Comparison of ENCODE assay signal across 35 cellular contexts in the genomic region with DNA sequence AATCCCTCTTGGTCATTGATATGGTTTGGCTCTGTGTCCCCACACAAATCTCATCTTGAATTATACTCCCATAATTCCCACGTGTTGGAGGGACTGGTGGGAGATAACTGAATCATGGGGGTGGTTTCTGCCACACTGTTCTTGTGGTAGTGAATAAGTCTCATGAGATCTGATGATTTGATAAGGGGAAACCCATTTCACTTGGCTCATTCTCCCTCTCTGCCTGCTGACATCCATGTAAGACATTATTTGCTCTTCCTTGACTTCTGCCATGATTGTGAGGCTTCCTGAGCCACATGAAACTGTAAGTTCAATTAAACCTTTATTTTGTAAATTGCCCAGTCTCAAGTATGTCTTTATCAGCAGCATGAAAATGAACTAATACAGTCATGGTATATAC.
"Had no signal": no experiment of that assay in that cellular context is flagged by ENCODE, and none has a peak within 500 bp of the region (broad histone marks: within the 10 kb centered on the region; RNA-seq: fewer than 3 reads in every experiment).

No MANE protein-coding gene starts in this region.

- FAIRE-seq: endometrium, endothelial cell of umbilical vein had no signal

- H3K4me3 Mint-ChIP-seq: activated CD4-positive, alpha-beta memory T cell treated with anti-CD3 and anti-CD28 coated beads for 36 hours; activated CD4-positive, alpha-beta T cell treated with anti-CD3 and anti-CD28 coated beads for 36 hours; activated CD4-positive, alpha-beta T cell treated with anti-CD3 and anti-CD28 coated beads, Interleukin-2, amount 10 ng/mL, durations not matched to agents 24 days and 14 days; activated CD8-positive, alpha-beta memory T cell treated with anti-CD3 and anti-CD28 coated beads, Interleukin-2, amount 10 ng/mL, durations not matched to agents 7 days and 5 days; activated CD8-positive, alpha-beta T cell treated with anti-CD3 and anti-CD28 coated beads, Interleukin-2, amount 10 ng/mL, durations not matched to agents 7 days and 5 days; activated naive CD4-positive, alpha-beta T cell treated with anti-CD3 and anti-CD28 coated beads for 36 hours; activated naive CD4-positive, alpha-beta T cell treated with anti-CD3 and anti-CD28 coated beads, Interleukin-2, amount 50 U/mL, for 24 hours; activated naive CD8-positive, alpha-beta T cell treated with anti-CD3 and anti-CD28 coated beads for 36 hours; activated naive CD8-positive, alpha-beta T cell treated with anti-CD3 and anti-CD28 coated beads, Interleukin-2, amount 50 U/mL, for 24 hours; activated T-helper 17 cell treated with anti-CD3 and anti-CD28 coated beads, Interleukin-2, amount 50 U/mL, for 72 hours; T-helper 17 cell; T-helper 2 cell treated with Interferon-gamma antibody and Interleukin-4, amounts not matched to agents 5 μg/mL and 100 μg/mL, for 36 hours had no signal

- H3K9me3 ChIP-seq: adrenal gland, body of pancreas, colonic mucosa, esophagus squamous epithelium, gastroesophageal sphincter had no signal

- H3K4me1 ChIP-seq: adrenal gland, body of pancreas, colonic mucosa, esophagus squamous epithelium, gastroesophageal sphincter had no signal

- H3K27me3 ChIP-seq: adrenal gland, body of pancreas, colonic mucosa, esophagus squamous epithelium, gastroesophageal sphincter had no signal

- H3K27me3 Mint-ChIP-seq: activated CD4-positive, alpha-beta memory T cell treated with anti-CD3 and anti-CD28 coated beads for 36 hours; activated CD4-positive, alpha-beta T cell treated with anti-CD3 and anti-CD28 coated beads for 36 hours; activated CD4-positive, alpha-beta T cell treated with anti-CD3 and anti-CD28 coated beads, Interleukin-2, amount 10 ng/mL, durations not matched to agents 24 days and 14 days; activated CD8-positive, alpha-beta memory T cell treated with anti-CD3 and anti-CD28 coated beads, Interleukin-2, amount 10 ng/mL, durations not matched to agents 7 days and 5 days; activated naive CD4-positive, alpha-beta T cell treated with anti-CD3 and anti-CD28 coated beads, Interleukin-2, amount 50 U/mL, for 24 hours; activated naive CD8-positive, alpha-beta T cell treated with anti-CD3 and anti-CD28 coated beads for 36 hours; activated naive CD8-positive, alpha-beta T cell treated with anti-CD3 and anti-CD28 coated beads, Interleukin-2, amount 50 U/mL, for 24 hours; activated T-helper 17 cell treated with anti-CD3 and anti-CD28 coated beads, Interleukin-2, amount 50 U/mL, for 72 hours; T-helper 17 cell had no signal

- DNase-seq: activated CD4-positive, alpha-beta memory T cell treated with anti-CD3 and anti-CD28 coated beads for 36 hours; activated CD4-positive, alpha-beta T cell treated with anti-CD3 and anti-CD28 coated beads for 36 hours; activated CD4-positive, alpha-beta T cell treated with anti-CD3 and anti-CD28 coated beads, Interleukin-2, amount 10 ng/mL, durations not matched to agents 24 days and 14 days; activated CD4-positive, CD25-positive, alpha-beta regulatory T cell; activated CD4-positive, CD25-positive, alpha-beta regulatory T cell treated with anti-CD3 and anti-CD28 coated beads, Interleukin-2, amount 50 U/mL, for 72 hours; activated CD8-positive, alpha-beta memory T cell treated with anti-CD3 and anti-CD28 coated beads, Interleukin-2, amount 10 ng/mL, durations not matched to agents 7 days and 5 days; activated CD8-positive, alpha-beta memory T cell treated with anti-CD3 and anti-CD28 coated beads, Interleukin-2, amount 50 U/mL, for 4 hours; activated CD8-positive, alpha-beta T cell treated with anti-CD3 and anti-CD28 coated beads, Interleukin-2, amount 10 ng/mL, durations not matched to agents 7 days and 5 days; activated effector memory CD4-positive, alpha-beta T cell treated with Interleukin-2 at 50 U/mL for 16 hours; activated gamma-delta T cell treated with Interleukin-2 at 50 U/mL for 16 hours; activated naive CD4-positive, alpha-beta T cell treated with anti-CD3 and anti-CD28 coated beads for 36 hours; activated naive CD8-positive, alpha-beta T cell treated with anti-CD3 and anti-CD28 coated beads for 36 hours; activated naive CD8-positive, alpha-beta T cell treated with anti-CD3 and anti-CD28 coated beads, Interleukin-2, amount 50 U/mL, for 24 hours; activated T-cell treated with anti-CD3 and anti-CD28 coated beads, Interleukin-2, amount 50 U/mL, for 1 hour; adrenal gland; amygdala; aorta; body of pancreas; caudate nucleus; cerebellar nuclear complex; colonic mucosa; effector CD8-positive, alpha-beta T cell; esophagus squamous epithelium; foreskin melanocyte; T-helper 1 cell; T-helper 17 cell; T1000; WERI-Rb-1 had no signal

- H3K27ac Mint-ChIP-seq: activated CD4-positive, alpha-beta memory T cell treated with anti-CD3 and anti-CD28 coated beads for 36 hours; activated CD4-positive, alpha-beta T cell treated with anti-CD3 and anti-CD28 coated beads for 36 hours; activated CD4-positive, alpha-beta T cell treated with anti-CD3 and anti-CD28 coated beads, Interleukin-2, amount 10 ng/mL, durations not matched to agents 24 days and 14 days; activated CD8-positive, alpha-beta memory T cell treated with anti-CD3 and anti-CD28 coated beads, Interleukin-2, amount 10 ng/mL, durations not matched to agents 7 days and 5 days; activated CD8-positive, alpha-beta T cell treated with anti-CD3 and anti-CD28 coated beads, Interleukin-2, amount 10 ng/mL, durations not matched to agents 7 days and 5 days; activated naive CD4-positive, alpha-beta T cell treated with anti-CD3 and anti-CD28 coated beads for 36 hours; activated naive CD4-positive, alpha-beta T cell treated with anti-CD3 and anti-CD28 coated beads, Interleukin-2, amount 50 U/mL, for 24 hours; activated naive CD8-positive, alpha-beta T cell treated with anti-CD3 and anti-CD28 coated beads for 36 hours; activated naive CD8-positive, alpha-beta T cell treated with anti-CD3 and anti-CD28 coated beads, Interleukin-2, amount 50 U/mL, for 24 hours; activated T-helper 17 cell treated with anti-CD3 and anti-CD28 coated beads, Interleukin-2, amount 50 U/mL, for 72 hours; T-helper 17 cell; T-helper 2 cell treated with Interferon-gamma antibody and Interleukin-4, amounts not matched to agents 5 μg/mL and 100 μg/mL, for 36 hours had no signal

- ATAC-seq: activated CD4-positive, alpha-beta T cell treated with anti-CD3 and anti-CD28 coated beads for 36 hours; activated CD8-positive, alpha-beta memory T cell treated with anti-CD3 and anti-CD28 coated beads, Interleukin-2, amount 10 ng/mL, durations not matched to agents 7 days and 5 days; activated CD8-positive, alpha-beta T cell treated with anti-CD3 and anti-CD28 coated beads, Interleukin-2, amount 10 ng/mL, durations not matched to agents 7 days and 5 days; activated naive CD8-positive, alpha-beta T cell treated with anti-CD3 and anti-CD28 coated beads, Interleukin-2, amount 50 U/mL, for 24 hours; activated T-helper 17 cell treated with anti-CD3 and anti-CD28 coated beads, Interleukin-2, amount 50 U/mL, for 72 hours; body of pancreas; gastroesophageal sphincter; T-helper 17 cell had no signal

- H3K9me3 Mint-ChIP-seq: activated CD4-positive, alpha-beta T cell treated with anti-CD3 and anti-CD28 coated beads, Interleukin-2, amount 10 ng/mL, durations not matched to agents 24 days and 14 days; activated naive CD4-positive, alpha-beta T cell treated with anti-CD3 and anti-CD28 coated beads, Interleukin-2, amount 50 U/mL, for 24 hours; activated T-helper 17 cell treated with anti-CD3 and anti-CD28 coated beads, Interleukin-2, amount 50 U/mL, for 72 hours had no signal

- H3K27ac ChIP-seq: adrenal gland, body of pancreas, colonic mucosa, epithelial cell of prostate, esophagus squamous epithelium, gastroesophageal sphincter, WERI-Rb-1 had no signal

- H3K36me3 ChIP-seq: colonic mucosa had no signal

- H3K4me3 ChIP-seq: adrenal gland, body of pancreas, colonic mucosa, esophagus squamous epithelium, gastroesophageal sphincter had no signal

- H3K4me1 Mint-ChIP-seq: activated CD4-positive, alpha-beta T cell treated with anti-CD3 and anti-CD28 coated beads for 36 hours; activated CD4-positive, alpha-beta T cell treated with anti-CD3 and anti-CD28 coated beads, Interleukin-2, amount 10 ng/mL, durations not matched to agents 24 days and 14 days; activated CD8-positive, alpha-beta memory T cell treated with anti-CD3 and anti-CD28 coated beads, Interleukin-2, amount 10 ng/mL, durations not matched to agents 7 days and 5 days; activated naive CD4-positive, alpha-beta T cell treated with anti-CD3 and anti-CD28 coated beads, Interleukin-2, amount 50 U/mL, for 24 hours; activated naive CD8-positive, alpha-beta T cell treated with anti-CD3 and anti-CD28 coated beads for 36 hours; activated naive CD8-positive, alpha-beta T cell treated with anti-CD3 and anti-CD28 coated beads, Interleukin-2, amount 50 U/mL, for 24 hours; activated T-helper 17 cell treated with anti-CD3 and anti-CD28 coated beads, Interleukin-2, amount 50 U/mL, for 72 hours had no signal
